ENCODE assay signal across 22 cellular contexts in the genomic region with DNA sequence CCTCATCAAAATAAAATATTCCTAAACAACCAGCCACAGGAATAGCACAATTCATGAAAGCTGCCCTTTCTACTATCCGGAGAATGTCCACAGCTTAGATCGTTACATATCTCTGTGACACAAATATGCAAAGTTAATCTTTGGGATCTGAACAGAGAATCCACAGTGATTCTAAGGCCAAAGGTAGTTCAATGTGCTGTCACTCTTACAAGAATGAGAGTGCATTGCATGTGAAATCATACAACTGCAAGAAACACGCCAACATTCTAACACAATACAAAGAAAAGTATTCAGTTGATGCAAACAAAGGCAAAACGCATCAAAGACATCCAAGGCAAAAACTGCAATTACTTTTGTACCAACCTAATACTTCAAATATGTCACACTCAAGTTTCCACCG.
A peak's percentile ranks its signal among the peaks of the same experiment; 100 is the strongest.
DNase-seq lines count a peak whose midpoint lies in the region; ATAC-seq, FAIRE-seq and TF ChIP-seq lines count a peak whose summit lies in the region.
"Had no signal": no experiment of that assay in that cellular context is flagged by ENCODE, and none has a peak within 500 bp of the region (broad histone marks: within the 10 kb centered on the region; RNA-seq: fewer than 3 reads in every experiment).

No MANE protein-coding gene starts in this region.

- no peak overlapping the region for H4K91ac ChIP-seq in trophoblast cell (ENCODE audit: low read depth, low read length)

- H3K9me3 ChIP-seq in A549 (0 out of 3 replicates have a peak, but pooled peaks cover 3% of the 10 kb centered on the region), PC-3 (ENCODE audit: low read length) (0 out of 2 replicates have a peak, but pooled peaks cover 4% of the 10 kb centered on the region), trophoblast cell (ENCODE audit: insufficient read depth, low read depth, low read length) (no peaks in the 10 kb centered on the region)
- H3K9me3 ChIP-seq: BE2C, Caco-2 had no signal

- no peak for TF ChIP-seq RAD21 in A549 (conservative IDR thresholded peaks at IDR 0.05 in 1 of 2, IDR thresholded peaks at IDR 0.05 in 1 of 2)

- H3K4me1 ChIP-seq in A549 = no peaks in the 10 kb centered on the region
- H3K4me1 ChIP-seq in PC-3 (ENCODE audit: insufficient read depth, low read length) = no peaks in the 10 kb centered on the region
- H3K4me1 ChIP-seq in trophoblast cell (ENCODE audit: control insufficient read depth in 1 of 2, insufficient read depth in 2 of 2, low read length in 2 of 2) = no peaks in the 10 kb centered on the region
- H3K4me1 ChIP-seq: BE2C, Caco-2 had no signal

- no peak overlapping the region for H2BK120ac ChIP-seq in trophoblast cell (ENCODE audit: insufficient read depth, low read length, poor library complexity)

- no peak overlapping the region for H4K12ac ChIP-seq in trophoblast cell (ENCODE audit: low read depth, low read length)

- no peaks in the 10 kb centered on the region for H3F3A ChIP-seq in PC-3 (ENCODE audit: low read length, unreplicated experiment)

- intact Hi-C loops in PC-3 (cut with micrococcal nuclease) = no loop called here

- no peak overlapping the region for H3K18ac ChIP-seq in trophoblast cell (ENCODE audit: low read length)

- no peak overlapping the region for H3K27ac Mint-ChIP-seq in activated CD4-positive, alpha-beta memory T cell treated with anti-CD3 and anti-CD28 coated beads, Interleukin-2, amount 10 ng/mL, durations not matched to agents 7 days and 5 days
- H3K27ac Mint-ChIP-seq: CD14-positive monocyte; CD4-positive, alpha-beta memory T cell; CD4-positive, CD25-positive, alpha-beta regulatory T cell; CD8-positive, alpha-beta memory T cell had no signal

- no peaks in the 10 kb centered on the region for H3K79me1 ChIP-seq in trophoblast cell (ENCODE audit: low read length)

- TF ChIP-seq EP300 in A549 (IDR thresholded peaks at IDR 0.05) = no peak

- H2AK5ac ChIP-seq in trophoblast cell (ENCODE audit: low read length) = no peak overlapping the region

- peak overlapping the region; percentile 3; the same call in 1 of the 3 replicates for H3K4me2 ChIP-seq in A549
- H3K4me2 ChIP-seq in PC-3 (ENCODE audit: low read length) = no peak overlapping the region
- H3K4me2 ChIP-seq in trophoblast cell (ENCODE audit: low read length) = no peak overlapping the region
- H3K4me2 ChIP-seq: BLaER1 had no signal

- no TSS peak for BruUV-seq in PC-3 (replicated peaks; lab: Mats Ljungman, UMichigan)

- FAIRE-seq in A549 (lab: Jason Lieb, UNC) = no peak
- FAIRE-seq: D721Med, G401.6, GM12891, GM19239 had no signal

- DNase-seq in A549 (ENCODE audit: low read depth in 1 of 2, low spot score in 1 of 2) (no peak), PC-3 (peak; percentile 15), trophoblast cell (peak; percentile 52 to 91)
- DNase-seq in activated CD4-positive, alpha-beta memory T cell treated with anti-CD3 and anti-CD28 coated beads, Interleukin-2, amount 10 ng/mL, durations not matched to agents 7 days and 5 days = no peak
- DNase-seq: ACHN; BE2C; C1 segment of cervical spinal cord; Caco-2; Calu3; CD4-positive, alpha-beta memory T cell; CD4-positive, CD25-positive, alpha-beta regulatory T cell; CD8-positive, alpha-beta memory T cell; DMS79 treated with DMSO at 0.1 percent for 48 hours; GF-D8 had no signal

- CTCF ChIA-PET in A549 (lab: Yijun Ruan, JAX) = no interaction called here
- CTCF ChIA-PET in PC-3 (lab: Charles Lee) = no interaction called here
- CTCF ChIA-PET in activated CD4-positive, alpha-beta memory T cell treated with anti-CD3 and anti-CD28 coated beads, Interleukin-2, amount 10 ng/mL, durations not matched to agents 7 days and 5 days (lab: Charles Lee) = no interaction called here

- 48% methylated on average over 5 of the region's 5 CpGs for WGBS in A549 (ENCODE audit: missing lambda C conversion rate)
- no CpG with 5 or more reads among the region's 5 CpGs for WGBS in trophoblast cell (ENCODE audit: extremely low coverage, insufficient coverage, insufficient read length)

- no peak overlapping the region for H3K4me3 Mint-ChIP-seq in activated CD4-positive, alpha-beta memory T cell treated with anti-CD3 and anti-CD28 coated beads, Interleukin-2, amount 10 ng/mL, durations not matched to agents 7 days and 5 days
- H3K4me3 Mint-ChIP-seq: CD14-positive monocyte; CD4-positive, CD25-positive, alpha-beta regulatory T cell; CD8-positive, alpha-beta memory T cell had no signal

- no peak overlapping the region for H3K23ac ChIP-seq in trophoblast cell (ENCODE audit: low read length)

- H4K8ac ChIP-seq in trophoblast cell (ENCODE audit: low read depth, low read length) = no peak overlapping the region

- H3K36me3 ChIP-seq in PC-3 (ENCODE audit: low read depth, low read length) (no peaks in the 10 kb centered on the region), trophoblast cell (ENCODE audit: control insufficient read depth in 1 of 2, insufficient read depth in 2 of 2, low read length in 2 of 2) (no peaks in the 10 kb centered on the region)
- H3K36me3 ChIP-seq: BE2C, BLaER1 had no signal

- no peaks in the 10 kb centered on the region for H3K36me3 Mint-ChIP-seq in activated CD4-positive, alpha-beta memory T cell treated with anti-CD3 and anti-CD28 coated beads, Interleukin-2, amount 10 ng/mL, durations not matched to agents 7 days and 5 days (ENCODE audit: low read depth)
- H3K36me3 Mint-ChIP-seq: CD14-positive monocyte; CD4-positive, alpha-beta memory T cell; CD4-positive, CD25-positive, alpha-beta regulatory T cell had no signal

- no peaks in the 10 kb centered on the region for H3K4me1 Mint-ChIP-seq in activated CD4-positive, alpha-beta memory T cell treated with anti-CD3 and anti-CD28 coated beads, Interleukin-2, amount 10 ng/mL, durations not matched to agents 7 days and 5 days
- H3K4me1 Mint-ChIP-seq: CD14-positive monocyte; CD8-positive, alpha-beta memory T cell had no signal

- H2AFZ ChIP-seq in PC-3 (ENCODE audit: low read length) = no peak overlapping the region
- H2AFZ ChIP-seq in trophoblast cell (ENCODE audit: insufficient read depth, low read length, poor library complexity) = no peak overlapping the region

- H3K79me2 ChIP-seq in PC-3 (ENCODE audit: low read length) = no peaks in the 10 kb centered on the region
- no peaks in the 10 kb centered on the region for H3K79me2 ChIP-seq in trophoblast cell (ENCODE audit: control insufficient read depth, insufficient read depth, low read length, poor library complexity)

- no peaks in the 10 kb centered on the region for H3K9me2 ChIP-seq in PC-3 (replicated peaks; ENCODE audit: low read length)

- no peak for TF ChIP-seq POLR2A in A549 (IDR thresholded peaks at IDR 0.05; ENCODE audit: low read length)

- H2BK12ac ChIP-seq in trophoblast cell (ENCODE audit: low read length) = no peak overlapping the region

- TF ChIP-seq CTCF in A549 (IDR thresholded peaks at IDR 0.05) (no peak), PC-3 (conservative IDR thresholded peaks at IDR 0.05; ENCODE audit: low read depth, low read length) (no peak)

- H3K27me3 ChIP-seq in PC-3 (ENCODE audit: low read length) (no peaks in the 10 kb centered on the region), trophoblast cell (ENCODE audit: insufficient read depth, low read length) (no peaks in the 10 kb centered on the region)
- H3K27me3 ChIP-seq: BE2C, BLaER1 had no signal

- no peak overlapping the region for H3K9ac ChIP-seq in PC-3 (ENCODE audit: low read length)
- no peak overlapping the region for H3K9ac ChIP-seq in trophoblast cell (ENCODE audit: low read length)
- H3K9ac ChIP-seq: BLaER1 had no signal

- ATAC-seq in A549 (no peak), PC-3 (no peak), GM21515 (IDR thresholded peaks at IDR 0.05; ENCODE audit: unreplicated experiment) (no peak)

- no peak overlapping the region for H2BK5ac ChIP-seq in trophoblast cell (ENCODE audit: low read depth, low read length, poor library complexity)

- H3K27ac ChIP-seq in A549 (no peak overlapping the region), PC-3 (ENCODE audit: low read length) (no peak overlapping the region), trophoblast cell (ENCODE audit: low read depth, low read length) (no peak overlapping the region)
- H3K27ac ChIP-seq: 22Rv1, BLaER1 had no signal

- H3K14ac ChIP-seq in trophoblast cell (ENCODE audit: low read length) = no peak overlapping the region

- H3K4ac ChIP-seq in trophoblast cell (ENCODE audit: low read depth, low read length) = no peak overlapping the region

- peaks cover 7% of the 10 kb centered on the region for H3K9me3 Mint-ChIP-seq in activated CD4-positive, alpha-beta memory T cell treated with anti-CD3 and anti-CD28 coated beads, Interleukin-2, amount 10 ng/mL, durations not matched to agents 7 days and 5 days

- no peaks in the 10 kb centered on the region for H3K27me3 Mint-ChIP-seq in activated CD4-positive, alpha-beta memory T cell treated with anti-CD3 and anti-CD28 coated beads, Interleukin-2, amount 10 ng/mL, durations not matched to agents 7 days and 5 days
- H3K27me3 Mint-ChIP-seq: CD4-positive, CD25-positive, alpha-beta regulatory T cell had no signal

- H4K20me1 ChIP-seq in PC-3 (ENCODE audit: low read length) = no peaks in the 10 kb centered on the region
- H4K20me1 ChIP-seq: BLaER1 had no signal

- H3K4me3 ChIP-seq in A549 (no peak overlapping the region), PC-3 (ENCODE audit: low read length) (no peak overlapping the region), trophoblast cell (ENCODE audit: low read depth, low read length) (no peak overlapping the region)
- H3K4me3 ChIP-seq: BLaER1 had no signal

- POLR2A ChIA-PET in A549 (lab: Yijun Ruan, JAX) (no interaction called here), PC-3 (lab: Charles Lee; ENCODE audit: unreplicated experiment) (no interaction called here)
- POLR2A ChIA-PET in activated CD4-positive, alpha-beta memory T cell treated with anti-CD3 and anti-CD28 coated beads, Interleukin-2, amount 10 ng/mL, durations not matched to agents 7 days and 5 days (lab: Charles Lee) = no interaction called here

TF ChIP-seq in A549, 52 proteins besides CTCF, POLR2A, EP300 and RAD21:
- TF ChIP-seq CBX2 (IDR thresholded peaks at IDR 0.05; ENCODE audit: borderline replicate concordance, low read depth) (no peak), SREBF2 (IDR thresholded peaks at IDR 0.05) (no peak), FOSL2 (IDR thresholded peaks at IDR 0.05) (no peak), FOSL2 (CRISPR knock-in tag; IDR thresholded peaks at IDR 0.05) (no peak)

Comparison
In these comparisons a context has a peak if more than half of its experiments do, and no peak if none do; other contexts are left out.
1. DNase-seq: peak in PC-3 (single experiment) and trophoblast cell (2 of 2); none in A549 (0 of 2) and activated CD4-positive, alpha-beta memory T cell treated with anti-CD3 and anti-CD28 coated beads, Interleukin-2, amount 10 ng/mL, durations not matched to agents 7 days and 5 days (single experiment).